16 cellular contexts compared by ENCODE assay signal in genomic region chr11:126482586-126483108, GRCh38.
A peak's percentile ranks its signal among the peaks of the same experiment; 100 is the strongest.
DNase-seq lines count a peak whose midpoint lies in the region; ATAC-seq, FAIRE-seq and TF ChIP-seq lines count a peak whose summit lies in the region.
"Had no signal": no experiment of that assay in that cellular context is flagged by ENCODE, and none has a peak within 500 bp of the region (broad histone marks: within the 10 kb centered on the region; RNA-seq: fewer than 3 reads in every experiment).

No MANE protein-coding gene starts in this region.

- DNase-seq in A172 (ENCODE audit: low spot score) (peak; percentile 5), GM23338 (ENCODE audit: low spot score) (no peak), bronchial epithelial cell (ENCODE audit: low read depth) (peak; percentile 5), mesenteric fat pad (ENCODE audit: low spot score) (peak; percentile 64), retina (no peak), glutamatergic neuron (no peak), HCEC 1CT (no peak)
- DNase-seq: CD4-positive, alpha-beta T cell; DMS79 treated with DMSO at 0.1 percent for 48 hours; GF-D8; H9; NCI-H1092 treated with DMSO at 0.1 percent for 48 hours; NCI-H1694; SK-N-SH had no signal

- H3K9me3 Mint-ChIP-seq in GM23338, result no peaks in the 10 kb centered on the region; the same call in 2 of the 3 replicates
- peaks cover 6% of the 10 kb centered on the region for H3K9me3 Mint-ChIP-seq in glutamatergic neuron (ENCODE audit: unreplicated experiment)
- H3K9me3 Mint-ChIP-seq: CD4-positive, alpha-beta T cell; H9 had no signal

- no peaks in the 10 kb centered on the region for H3K4me1 ChIP-seq in GM23338 (ENCODE audit: insufficient read depth)

- H3K27ac ChIP-seq in GM23338 (ENCODE audit: low read depth), result no peak overlapping the region

- no peaks in the 10 kb centered on the region for H3K9me2 ChIP-seq in GM23338 (ENCODE audit: insufficient read depth)
- H3K9me2 ChIP-seq: SK-N-SH had no signal

- H3K4me3 Mint-ChIP-seq in GM23338, result no peak overlapping the region
- no peak overlapping the region for H3K4me3 Mint-ChIP-seq in glutamatergic neuron (ENCODE audit: unreplicated experiment)
- H3K4me3 Mint-ChIP-seq: CD4-positive, alpha-beta T cell; H9 had no signal

- H2AFZ ChIP-seq in GM23338, result no peak overlapping the region

- no peaks in the 10 kb centered on the region; the same call in 1 of the 2 replicates for H3K27me3 ChIP-seq in GM23338 (ENCODE audit: insufficient read depth)
- H3K27me3 ChIP-seq in bronchial epithelial cell (ENCODE audit: control insufficient read depth, insufficient read depth, low read length), result no peaks in the 10 kb centered on the region

- H3K79me2 ChIP-seq in GM23338 (replicated peaks; ENCODE audit: insufficient read depth), result no peaks in the 10 kb centered on the region

- no peak overlapping the region for H3K4me2 ChIP-seq in GM23338
- H3K4me2 ChIP-seq: SK-N-SH had no signal

- no peaks in the 10 kb centered on the region for H3K36me3 ChIP-seq in GM23338 (ENCODE audit: insufficient read depth)
- H3K36me3 ChIP-seq in bronchial epithelial cell (ENCODE audit: control insufficient read depth, insufficient read depth, low read length), result no peaks in the 10 kb centered on the region

- no peaks in the 10 kb centered on the region for H3F3A ChIP-seq in GM23338 (replicated peaks; ENCODE audit: low read depth)

- ATAC-seq in GM23338 (no peak), GM19455 (IDR thresholded peaks at IDR 0.05; ENCODE audit: unreplicated experiment) (no peak)

- H3K27ac Mint-ChIP-seq in GM23338 (no peak overlapping the region), glutamatergic neuron (ENCODE audit: unreplicated experiment) (no peak overlapping the region)
- H3K27ac Mint-ChIP-seq: CD4-positive, alpha-beta T cell; H9 had no signal

- H3K36me3 Mint-ChIP-seq in GM23338 (ENCODE audit: low read depth), result no peaks in the 10 kb centered on the region
- no peaks in the 10 kb centered on the region for H3K36me3 Mint-ChIP-seq in glutamatergic neuron (ENCODE audit: unreplicated experiment)

- H3K27me3 Mint-ChIP-seq in GM23338 (ENCODE audit: insufficient read depth, low read depth, poor library complexity) (peaks cover 18% of the 10 kb centered on the region), glutamatergic neuron (ENCODE audit: unreplicated experiment) (peaks cover 9% of the 10 kb centered on the region)
- H3K27me3 Mint-ChIP-seq: CD4-positive, alpha-beta T cell had no signal

- FAIRE-seq in bronchial epithelial cell (lab: Jason Lieb, UNC), result no peak
- FAIRE-seq: D721Med had no signal

- TF ChIP-seq CTCF in GM23338 (conservative IDR thresholded peaks at IDR 0.05; ENCODE audit: low read depth in 2 of 2), result no peak
- no peak for TF ChIP-seq CTCF in bronchial epithelial cell (IDR thresholded peaks at IDR 0.05; ENCODE audit: insufficient read depth, low read length, severe bottlenecking)
- no peak for TF ChIP-seq CTCF in glutamatergic neuron (IDR thresholded peaks at IDR 0.05; ENCODE audit: partially characterized antibody, unreplicated experiment)

- H3K4me3 ChIP-seq in GM23338, result no peak overlapping the region
- no peak overlapping the region for H3K4me3 ChIP-seq in bronchial epithelial cell (ENCODE audit: low read depth, low read length)

- no peaks in the 10 kb centered on the region for H4K20me1 ChIP-seq in GM23338 (replicated peaks; ENCODE audit: insufficient read depth)

- H3K4me1 Mint-ChIP-seq in GM23338, result peaks cover 27% of the 10 kb centered on the region
- peaks cover 19% of the 10 kb centered on the region for H3K4me1 Mint-ChIP-seq in glutamatergic neuron (ENCODE audit: low read depth, unreplicated experiment)

TF ChIP-seq in GM23338, 12 proteins besides CTCF, POLR2A, EP300 and RAD21:
- TF ChIP-seq ZNF331 (CRISPR knock-in tag; IDR thresholded peaks at IDR 0.05; ENCODE audit: low read depth) (peak; percentile 45; the same call in 1 of the 2 replicates), POLR2AphosphoS5 (IDR thresholded peaks at IDR 0.05; ENCODE audit: low read depth) (no peak)

Comparison
In these comparisons a context has a peak if more than half of its experiments do, and no peak if none do; other contexts are left out.
1. DNase-seq: peak in A172 (single experiment), bronchial epithelial cell (single experiment) and mesenteric fat pad (single experiment); none in GM23338 (single experiment), retina (single experiment), glutamatergic neuron (single experiment) and HCEC 1CT (single experiment).